ENCODE assay signal across 8 cellular contexts in the genomic region with DNA sequence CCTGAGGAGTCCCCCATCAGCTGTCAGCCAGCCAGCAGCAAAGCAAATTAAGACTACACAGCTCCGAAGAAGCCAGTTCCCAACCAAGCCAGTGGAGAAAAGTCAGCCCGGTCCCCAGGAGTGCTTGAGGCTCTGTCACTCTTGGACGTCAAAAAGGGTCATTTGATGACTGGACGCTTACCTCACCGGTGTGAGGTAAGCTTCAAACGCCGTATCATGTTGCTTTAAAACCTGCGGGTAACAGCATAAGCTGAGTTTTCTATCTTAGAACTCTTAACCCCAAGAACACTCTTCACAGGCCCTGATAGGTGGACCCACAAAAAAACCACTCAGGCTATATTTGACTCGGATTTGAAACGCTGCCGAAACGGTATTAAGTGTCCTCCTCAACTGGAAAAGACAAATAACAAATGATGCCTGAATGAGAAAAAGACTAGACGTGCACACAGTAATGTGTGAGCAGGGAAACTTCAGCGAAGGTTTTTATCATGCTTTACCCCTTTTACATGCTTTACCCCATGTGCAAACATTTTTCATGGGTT. TPM values are rescaled to one million over a fixed set of nuclear protein-coding genes. Genes with fewer than 3 reads are reported as not detected.
DNase-seq lines count a peak whose midpoint lies in the region; ATAC-seq, FAIRE-seq and TF ChIP-seq lines count a peak whose summit lies in the region.

No MANE protein-coding gene starts in this region.

- H3K9me3 ChIP-seq in MG63 (no peaks in the 10 kb centered on the region), right atrium auricular region (no peaks in the 10 kb centered on the region)

- POLR2A ChIA-PET in activated naive CD8-positive, alpha-beta T cell treated with anti-CD3 and anti-CD28 coated beads, Interleukin-2, amount 10 ng/mL, durations not matched to agents 7 days and 5 days (lab: Charles Lee), result interaction anchor here (0.6 to 1.4 kb wide), 4 partner anchors 11 to 266 kb away, joined by 3 to 4 read pairs (median 4); a partner anchor contains a TSS

- DNase-seq in AG10803 (ENCODE audit: low read depth) (peak; percentile 11), MG63 (peak; percentile 5), right atrium auricular region (ENCODE audit: low spot score) (peak; percentile 64), sciatic nerve (ENCODE audit: low spot score) (peak; percentile 58), GM12891 (ENCODE audit: insufficient read length, low spot score) (no peak), COLO829 (ENCODE audit: low spot score) (no peak)
- DNase-seq in activated naive CD8-positive, alpha-beta T cell treated with anti-CD3 and anti-CD28 coated beads, Interleukin-2, amount 10 ng/mL, durations not matched to agents 7 days and 5 days, result no peak

- H3K36me3 Mint-ChIP-seq in activated naive CD8-positive, alpha-beta T cell treated with anti-CD3 and anti-CD28 coated beads, Interleukin-2, amount 10 ng/mL, durations not matched to agents 7 days and 5 days, result no peaks in the 10 kb centered on the region

- peaks cover 0 to 20% of the 10 kb centered on the region in 2 donors for H3K4me1 ChIP-seq in right atrium auricular region

- peak overlapping the region; percentile 86 for H3K4me3 ChIP-seq in AG10803 (ENCODE audit: low read length)
- peak overlapping the region; percentile 85 for H3K4me3 ChIP-seq in MG63
- H3K4me3 ChIP-seq in right atrium auricular region, result peak overlapping the region; percentile 84 to 88

- TF ChIP-seq CTCF in AG10803 (conservative IDR thresholded peaks at IDR 0.05; ENCODE audit: low read length), result no peak
- TF ChIP-seq CTCF in right atrium auricular region (IDR thresholded peaks at IDR 0.05), result no peak

- peak overlapping the region; percentile 99 for H3K4me3 Mint-ChIP-seq in activated naive CD8-positive, alpha-beta T cell treated with anti-CD3 and anti-CD28 coated beads, Interleukin-2, amount 10 ng/mL, durations not matched to agents 7 days and 5 days

- H3K4me1 Mint-ChIP-seq in activated naive CD8-positive, alpha-beta T cell treated with anti-CD3 and anti-CD28 coated beads, Interleukin-2, amount 10 ng/mL, durations not matched to agents 7 days and 5 days, result peaks cover 21% of the 10 kb centered on the region

- peak overlapping the region; percentile 94 for H3K27ac Mint-ChIP-seq in activated naive CD8-positive, alpha-beta T cell treated with anti-CD3 and anti-CD28 coated beads, Interleukin-2, amount 10 ng/mL, durations not matched to agents 7 days and 5 days

- H3K27ac ChIP-seq in right atrium auricular region, result peak overlapping the region; percentile 87 to 92

- no peaks in the 10 kb centered on the region for H3K9me3 Mint-ChIP-seq in activated naive CD8-positive, alpha-beta T cell treated with anti-CD3 and anti-CD28 coated beads, Interleukin-2, amount 10 ng/mL, durations not matched to agents 7 days and 5 days

- H3K36me3 ChIP-seq in MG63 (no peaks in the 10 kb centered on the region), right atrium auricular region (no peaks in the 10 kb centered on the region)

- intact Hi-C loops in sciatic nerve (cut with DNase I), result no loop called here

- ATAC-seq in GM19023 (IDR thresholded peaks at IDR 0.05; ENCODE audit: unreplicated experiment) (peak; percentile 1), sciatic nerve (peak; percentile 64)
- no peak for ATAC-seq in activated naive CD8-positive, alpha-beta T cell treated with anti-CD3 and anti-CD28 coated beads, Interleukin-2, amount 10 ng/mL, durations not matched to agents 7 days and 5 days (ENCODE audit: low read depth)

- TF ChIP-seq POLR2A in GM12891 (IDR thresholded peaks at IDR 0.05; ENCODE audit: low read depth, low read length), result no peak

- H3K27me3 Mint-ChIP-seq in activated naive CD8-positive, alpha-beta T cell treated with anti-CD3 and anti-CD28 coated beads, Interleukin-2, amount 10 ng/mL, durations not matched to agents 7 days and 5 days, result peaks cover 12% of the 10 kb centered on the region

- FAIRE-seq in GM12891 (lab: Jason Lieb, UNC), result no peak

- no peaks in the 10 kb centered on the region for H3K27me3 ChIP-seq in MG63
- no peaks in the 10 kb centered on the region for H3K27me3 ChIP-seq in right atrium auricular region

TF ChIP-seq in GM12891, 5 proteins besides CTCF, POLR2A, EP300 and RAD21:
- no peak for TF ChIP-seq POU2F2 (IDR thresholded peaks at IDR 0.05; ENCODE audit: low read depth, low read length)
- TF ChIP-seq PAX5 (IDR thresholded peaks at IDR 0.05; ENCODE audit: insufficient read depth, low read length, severe bottlenecking), result no peak
- no peak for TF ChIP-seq POLR2AphosphoS5 (IDR thresholded peaks at IDR 0.05; ENCODE audit: low read depth, low read length)
- no peak for TF ChIP-seq SPI1 (IDR thresholded peaks at IDR 0.05; ENCODE audit: low read depth, low read length)
- no peak for TF ChIP-seq TAF1 (IDR thresholded peaks at IDR 0.05; ENCODE audit: low read depth, low read length)

RNA-seq across cellular contexts. Expression of a gene that starts 0.7 kb away (rescaled TPM):
- 38.4 and 71.7 TPM in 2 replicates for total RNA-seq in MG63 (2014; rRNA removed; shearing (Covaris generic); ENCODE audit: low replicate concordance)
- 10 to 100 TPM; 41.5 to 45.4 TPM for total RNA-seq in activated naive CD8-positive, alpha-beta T cell treated with anti-CD3 and anti-CD28 coated beads, Interleukin-2, amount 10 ng/mL, durations not matched to agents 7 days and 5 days
- total RNA-seq in right atrium auricular region (10 to 100 TPM; 12.8 to 14.8 TPM), sciatic nerve (42.1 TPM)
- polyA plus RNA-seq in GM12891 (2012; ENCODE audit: low read depth, missing spikeins), result 5.6 TPM

Comparison
In these comparisons a context has a peak if more than half of its experiments do, and no peak if none do; other contexts are left out.
1. DNase-seq: peak in AG10803 (single experiment), MG63 (single experiment), right atrium auricular region (single experiment) and sciatic nerve (single experiment); none in activated naive CD8-positive, alpha-beta T cell treated with anti-CD3 and anti-CD28 coated beads, Interleukin-2, amount 10 ng/mL, durations not matched to agents 7 days and 5 days (single experiment), GM12891 (single experiment) and COLO829 (single experiment).
2. Peak in every context shown above with its lines, with median percentiles within 50 percentile points of each other: H3K4me3 ChIP-seq.